Comparison of ENCODE assay signal across 1 cellular context in genomic region chr22:20203142-20204099, GRCh38.
TF ChIP-seq lines count a peak whose summit lies in the region.

No MANE protein-coding gene starts in this region.

TF ChIP-seq in HepG2, 621 proteins besides CTCF, POLR2A, EP300 and RAD21 (continued from another document):
- peak; percentile 41 for TF ChIP-seq PAXIP1 (CRISPR knock-in tag; conservative IDR thresholded peaks at IDR 0.05)
- no peak for TF ChIP-seq ATAD3A (CRISPR knock-in tag; IDR thresholded peaks at IDR 0.05)
- TF ChIP-seq HDAC1 (CRISPR knock-in tag; IDR thresholded peaks at IDR 0.05), result peak; percentile 41; the same call in 1 of the 2 replicates
- TF ChIP-seq NR2F1 (CRISPR knock-in tag; IDR thresholded peaks at IDR 0.05), result peak; percentile 29 to 54; a peak in 1 of 4 replicates
- TF ChIP-seq TBX2 (CRISPR knock-in tag; IDR thresholded peaks at IDR 0.05; ENCODE audit: borderline replicate concordance), result peak; percentile 99
- TF ChIP-seq ARID3A (IDR thresholded peaks at IDR 0.05; ENCODE audit: low read depth, low read length), result no peak
- peak; percentile 92 for TF ChIP-seq NR2F6 (IDR thresholded peaks at IDR 0.05)
- TF ChIP-seq NR2F6 (CRISPR knock-in tag; IDR thresholded peaks at IDR 0.05), result peak; percentile 87
- TF ChIP-seq RARA (CRISPR knock-in tag; IDR thresholded peaks at IDR 0.05), result 0 out of 2 replicates have a peak, but pooled peaks have one; percentile 33
- no peak for TF ChIP-seq ZNF414 (CRISPR knock-in tag; IDR thresholded peaks at IDR 0.05)
- TF ChIP-seq ZNF770 (CRISPR knock-in tag; IDR thresholded peaks at IDR 0.05), result peak; percentile 64; the same call in 1 of the 2 replicates
- peak; percentile 90 for TF ChIP-seq MIXL1 (CRISPR knock-in tag; IDR thresholded peaks at IDR 0.05)
- TF ChIP-seq SP5 (CRISPR knock-in tag; IDR thresholded peaks at IDR 0.05; ENCODE audit: borderline replicate concordance, low read depth), result peak; percentile 92
- TF ChIP-seq RXRA (CRISPR knock-in tag; IDR thresholded peaks at IDR 0.05), result peak; percentile 44; the same call in 1 of the 2 replicates
- TF ChIP-seq HES4 (CRISPR knock-in tag; IDR thresholded peaks at IDR 0.05; ENCODE audit: borderline replicate concordance), result no peak
- TF ChIP-seq ZFP1 (CRISPR knock-in tag; IDR thresholded peaks at IDR 0.05), result peak; percentile 93; the same call in 1 of the 2 replicates
- peak; percentile 37; the same call in 1 of the 2 replicates for TF ChIP-seq SAP130 (CRISPR knock-in tag; IDR thresholded peaks at IDR 0.05; ENCODE audit: low read depth)
- no peak for TF ChIP-seq ZNF484 (CRISPR knock-in tag; IDR thresholded peaks at IDR 0.05; ENCODE audit: borderline replicate concordance, low read depth)
- TF ChIP-seq TEAD3 (CRISPR knock-in tag; optimal IDR thresholded peaks at IDR 0.05; ENCODE audit: borderline replicate concordance), result peak; percentile 80
- TF ChIP-seq HOXA7 (CRISPR knock-in tag; IDR thresholded peaks at IDR 0.05), result no peak
- TF ChIP-seq RERE (CRISPR knock-in tag; IDR thresholded peaks at IDR 0.05; ENCODE audit: low read depth), result peak; percentile 57; the same call in 1 of the 2 replicates
- TF ChIP-seq ZNF547 (CRISPR knock-in tag; IDR thresholded peaks at IDR 0.05), result peak; percentile 52; the same call in 1 of the 2 replicates
- peak; percentile 48; the same call in 1 of the 2 replicates for TF ChIP-seq FOXP4 (CRISPR knock-in tag; IDR thresholded peaks at IDR 0.05)
- TF ChIP-seq HHEX (CRISPR knock-in tag; IDR thresholded peaks at IDR 0.05), result peak; percentile 59; the same call in 1 of the 2 replicates
- TF ChIP-seq HMG20B (CRISPR knock-in tag; conservative IDR thresholded peaks at IDR 0.05), result 0 out of 2 replicates have a peak, but pooled peaks have one; percentile 42
- peak; percentile 82 for TF ChIP-seq FOSL2 (CRISPR knock-in tag; IDR thresholded peaks at IDR 0.05)
- no peak for TF ChIP-seq ZMYM3 (CRISPR knock-in tag; IDR thresholded peaks at IDR 0.05)
- peak; percentile 92 for TF ChIP-seq NR2F2 (IDR thresholded peaks at IDR 0.05; ENCODE audit: borderline replicate concordance, low read depth)
- TF ChIP-seq CHD2 (IDR thresholded peaks at IDR 0.05; ENCODE audit: low read depth, low read length), result no peak
- TF ChIP-seq ZSCAN31 (CRISPR knock-in tag; IDR thresholded peaks at IDR 0.05; ENCODE audit: low read depth), result 0 out of 2 replicates have a peak, but pooled peaks have one; percentile 20
- no peak for TF ChIP-seq PCBP1 (IDR thresholded peaks at IDR 0.05; ENCODE audit: borderline replicate concordance, low read depth, low read length)
TF ChIP-seq in HepG2: peak in this region for 39.
